ENCODE assay signal across 10 cellular contexts in genomic region chr17:67559381-67559966, GRCh38.
DNase-seq lines count a peak whose midpoint lies in the region; ATAC-seq and TF ChIP-seq lines count a peak whose summit lies in the region.
"Had no signal": no experiment of that assay in that cellular context is flagged by ENCODE, and none has a peak within 500 bp of the region (broad histone marks: within the 10 kb centered on the region; RNA-seq: fewer than 3 reads in every experiment).

No MANE protein-coding gene starts in this region.

- peaks cover 69% of the 10 kb centered on the region for H3K36me3 Mint-ChIP-seq in CD8-positive, alpha-beta T cell
- H3K36me3 Mint-ChIP-seq in T-helper 17 cell (ENCODE audit: low read depth): peaks cover 3% of the 10 kb centered on the region
- peaks cover 22% of the 10 kb centered on the region for H3K36me3 Mint-ChIP-seq in activated naive CD8-positive, alpha-beta T cell treated with anti-CD3 and anti-CD28 coated beads for 36 hours

- CTCF ChIA-PET in CD8-positive, alpha-beta T cell (lab: Charles Lee): interaction anchor here (0.7 to 2.2 kb wide), 3 partner anchors 14 to 185 kb away, joined by 3 to 7 read pairs (median 3); partner anchors contain the start of gene PITPNC1

- POLR2A ChIA-PET in CD8-positive, alpha-beta T cell (lab: Charles Lee): interaction anchor here (1.2 kb wide), 1 partner anchor 118 kb away, joined by 3 read pairs; no protein-coding TSS in a partner anchor

- H3K4me3 Mint-ChIP-seq in CD8-positive, alpha-beta T cell: no peak overlapping the region
- no peak overlapping the region for H3K4me3 Mint-ChIP-seq in T-helper 17 cell
- H3K4me3 Mint-ChIP-seq in activated naive CD8-positive, alpha-beta T cell treated with anti-CD3 and anti-CD28 coated beads for 36 hours: no peak overlapping the region

- no peaks in the 10 kb centered on the region for H3K27me3 ChIP-seq in CD8-positive, alpha-beta T cell (ENCODE audit: insufficient read depth, low read length)

- no peak for ATAC-seq in CD8-positive, alpha-beta T cell
- ATAC-seq in T-helper 17 cell: no peak
- no peak for ATAC-seq in GM21367 (IDR thresholded peaks at IDR 0.05; ENCODE audit: unreplicated experiment)

- no peaks in the 10 kb centered on the region for H3K9me3 ChIP-seq in CD8-positive, alpha-beta T cell (ENCODE audit: low read length)
- H3K9me3 ChIP-seq in T-helper 17 cell (ENCODE audit: control insufficient read depth, low read length, poor library complexity, severe bottlenecking): no peaks in the 10 kb centered on the region
- H3K9me3 ChIP-seq: prostate gland had no signal

- H3K27ac Mint-ChIP-seq in CD8-positive, alpha-beta T cell: peak overlapping the region; percentile 76
- H3K27ac Mint-ChIP-seq in T-helper 17 cell: peak overlapping the region; percentile 14
- H3K27ac Mint-ChIP-seq in activated naive CD8-positive, alpha-beta T cell treated with anti-CD3 and anti-CD28 coated beads for 36 hours: no peak overlapping the region

- no peak overlapping the region for H3K27ac ChIP-seq in CD8-positive, alpha-beta T cell (ENCODE audit: low read depth, low read length)
- H3K27ac ChIP-seq: prostate gland had no signal

- H3K9me3 Mint-ChIP-seq in CD8-positive, alpha-beta T cell: peaks cover 3% of the 10 kb centered on the region
- peaks cover 5% of the 10 kb centered on the region for H3K9me3 Mint-ChIP-seq in activated naive CD8-positive, alpha-beta T cell treated with anti-CD3 and anti-CD28 coated beads for 36 hours

- peaks cover 18% of the 10 kb centered on the region for H3K36me3 ChIP-seq in CD8-positive, alpha-beta T cell (ENCODE audit: insufficient read depth, low read length)
- H3K36me3 ChIP-seq: prostate gland had no signal

- no peaks in the 10 kb centered on the region for H3K27me3 Mint-ChIP-seq in CD8-positive, alpha-beta T cell (ENCODE audit: low read depth)
- no peaks in the 10 kb centered on the region for H3K27me3 Mint-ChIP-seq in T-helper 17 cell
- no peaks in the 10 kb centered on the region for H3K27me3 Mint-ChIP-seq in activated naive CD8-positive, alpha-beta T cell treated with anti-CD3 and anti-CD28 coated beads for 36 hours

- intact Hi-C loops in CD8-positive, alpha-beta T cell (cut with DNase I, micrococcal nuclease): no loop called here

- no peak overlapping the region for H3K4me3 ChIP-seq in CD8-positive, alpha-beta T cell (ENCODE audit: low read depth, low read length)
- H3K4me3 ChIP-seq: prostate gland had no signal

- H3K4me1 Mint-ChIP-seq in CD8-positive, alpha-beta T cell (ENCODE audit: low read depth): peaks cover 16% of the 10 kb centered on the region
- H3K4me1 Mint-ChIP-seq in T-helper 17 cell: peaks cover 7% of the 10 kb centered on the region
- H3K4me1 Mint-ChIP-seq in activated naive CD8-positive, alpha-beta T cell treated with anti-CD3 and anti-CD28 coated beads for 36 hours: peaks cover 1% of the 10 kb centered on the region

- H3K4me1 ChIP-seq in CD8-positive, alpha-beta T cell (ENCODE audit: insufficient read depth, low read length): no peaks in the 10 kb centered on the region
- H3K4me1 ChIP-seq: prostate gland had no signal

- no peak for DNase-seq in CD8-positive, alpha-beta T cell
- DNase-seq in T-helper 17 cell: no peak
- peak; percentile 52 for DNase-seq in islet precursor cell
- no peak for DNase-seq in activated naive CD8-positive, alpha-beta T cell treated with anti-CD3 and anti-CD28 coated beads for 36 hours
- no peak for DNase-seq in stimulated activated CD4-positive, alpha-beta T cell treated with anti-CD3 and anti-CD28 coated beads, Interleukin-12 subunit alpha, Interleukin-12 subunit beta, amount 100 ng/mL, for 4 hours
- DNase-seq: NCI-H1092, SHP77 had no signal

- no peak for TF ChIP-seq CTCF in CD8-positive, alpha-beta T cell (IDR thresholded peaks at IDR 0.05)
- peak; percentile 78 for TF ChIP-seq CTCF in GM12874 (IDR thresholded peaks at IDR 0.05; ENCODE audit: insufficient read depth, low read depth, low read length)
